28 cellular contexts compared by ENCODE assay signal in the genomic region with DNA sequence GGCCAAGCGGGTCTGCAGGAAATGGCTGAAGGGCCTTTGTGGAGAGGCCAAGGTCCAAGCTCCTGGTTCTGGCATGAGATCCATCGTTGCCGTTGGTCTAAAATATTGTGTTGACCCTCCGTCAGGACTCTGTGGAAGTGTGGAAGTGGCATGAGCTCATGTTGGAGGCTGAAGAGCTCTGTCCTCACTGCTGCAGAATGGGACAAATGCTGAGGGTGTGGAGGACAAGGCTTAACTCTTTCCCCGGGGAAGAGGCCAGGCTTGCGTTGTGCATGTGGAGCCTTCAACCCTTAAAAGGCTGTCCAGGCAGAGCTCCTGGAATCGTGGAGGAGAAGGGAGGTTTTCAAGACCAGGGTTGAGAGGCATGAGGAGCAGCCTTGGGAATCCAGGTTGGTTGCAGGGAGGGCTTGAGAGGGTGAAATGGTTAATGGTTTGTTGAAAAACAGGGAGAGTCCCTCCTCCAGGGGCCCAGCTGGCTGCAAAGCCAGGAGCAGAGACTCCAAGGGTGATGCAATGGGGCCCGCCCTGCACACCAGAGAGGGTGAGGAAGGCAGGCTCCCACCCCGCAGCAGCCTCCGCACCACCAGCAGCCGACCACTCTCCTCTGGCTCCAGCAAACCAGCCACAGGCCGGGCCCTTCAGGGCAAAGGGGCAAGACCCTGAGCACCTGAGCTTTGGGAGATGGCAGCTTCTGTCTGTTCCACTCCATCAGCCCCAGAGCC. TPM values are rescaled to one million over a fixed set of nuclear protein-coding genes. Genes with fewer than 3 reads are reported as not detected.
DNase-seq lines count a peak whose midpoint lies in the region; ATAC-seq and TF ChIP-seq lines count a peak whose summit lies in the region.
"Had no signal": no experiment of that assay in that cellular context is flagged by ENCODE, and none has a peak within 500 bp of the region (broad histone marks: within the 10 kb centered on the region; RNA-seq: fewer than 3 reads in every experiment).

No MANE protein-coding gene starts in this region.

- peaks cover 37 to 57% of the 10 kb centered on the region in 2 donors for H3K27me3 Mint-ChIP-seq in effector memory CD8-positive, alpha-beta T cell

- TF ChIP-seq EP300 in gastroesophageal sphincter (IDR thresholded peaks at IDR 0.05): no peak

- no peak for TF ChIP-seq CTCF in gastroesophageal sphincter (IDR thresholded peaks at IDR 0.05)

- no peak overlapping the region for H3K4me3 Mint-ChIP-seq in effector memory CD8-positive, alpha-beta T cell
- H3K4me3 Mint-ChIP-seq: B cell; mesothelial cell of epicardium; nephron; stimulated activated memory B cell treated with anti-CD40 and anti-IgM and Interleukin-4, amounts not matched to agents 10 μg/mL and 1 μg/mL and 100 μg/mL, for 72 hours had no signal

- no peaks in the 10 kb centered on the region for H3K4me1 Mint-ChIP-seq in effector memory CD8-positive, alpha-beta T cell (ENCODE audit: low read depth in 2 of 2)
- H3K4me1 Mint-ChIP-seq: B cell; stimulated activated memory B cell treated with anti-CD40 and anti-IgM and Interleukin-4, amounts not matched to agents 10 μg/mL and 1 μg/mL and 100 μg/mL, for 72 hours had no signal

- intact Hi-C loops in Right ventricle myocardium inferior (cut with DNase I): no loop called here
- intact Hi-C loops in cardiac septum (cut with DNase I): no loop called here
- intact Hi-C loops in posterior vena cava (cut with DNase I): loop anchor here in 1 of 2 donors (5.0 kb wide), 1 partner anchor 56 kb away; no protein-coding TSS in a partner anchor

- H3K4me1 ChIP-seq in gastroesophageal sphincter: peaks cover 0 to 25% (median 0%) of the 10 kb centered on the region in 3 donors

- ATAC-seq in Right ventricle myocardium inferior (peak; percentile 87), gastroesophageal sphincter (peak; percentile 68), HG03039 (IDR thresholded peaks at IDR 0.05; ENCODE audit: unreplicated experiment) (no peak)
- ATAC-seq in effector memory CD8-positive, alpha-beta T cell (replicated peaks): no peak
- ATAC-seq: stimulated activated memory B cell treated with anti-CD40 and anti-IgM and Interleukin-4, amounts not matched to agents 10 μg/mL and 1 μg/mL and 100 μg/mL, for 72 hours had no signal

- H3K27me3 ChIP-seq in gastroesophageal sphincter: no peaks in the 10 kb centered on the region
- H3K27me3 ChIP-seq: SJCRH30 had no signal

- no peak overlapping the region for H3K4me3 ChIP-seq in gastroesophageal sphincter
- H3K4me3 ChIP-seq: SJCRH30 had no signal

- H3K36me3 Mint-ChIP-seq in effector memory CD8-positive, alpha-beta T cell (ENCODE audit: insufficient read depth): no peaks in the 10 kb centered on the region
- H3K36me3 Mint-ChIP-seq: mesothelial cell of epicardium; stimulated activated memory B cell treated with anti-CD40 and anti-IgM and Interleukin-4, amounts not matched to agents 10 μg/mL and 1 μg/mL and 100 μg/mL, for 72 hours had no signal

- peak; percentile 88 for DNase-seq in Right ventricle myocardium inferior (ENCODE audit: missing footprints)
- DNase-seq in cardiac septum (ENCODE audit: low spot score): no peak
- DNase-seq in posterior vena cava (ENCODE audit: low spot score): peak; percentile 87
- DNase-seq in NCI-H526 treated with DMSO at 0.1 percent for 48 hours (lab: John Stamatoyannopoulos, UW): no peak
- no peak for DNase-seq in NCI-H1092 (lab: John Stamatoyannopoulos, UW)
- no peak for DNase-seq in effector memory CD8-positive, alpha-beta T cell
- DNase-seq: 8988T; activated CD4-positive, alpha-beta T cell treated with anti-CD3 and anti-CD28 coated beads, Interleukin-2, amount 50 U/mL, for 1 hour; activated CD8-positive, alpha-beta memory T cell treated with anti-CD3 and anti-CD28 coated beads, Interleukin-2, amount 50 U/mL, for 48 hours; activated gamma-delta T cell treated with Interleukin-2 at 50 U/mL for 16 hours; amniotic stem cell; COR-L47; dermis blood vessel endothelial cell; foreskin melanocyte; kidney glomerular epithelial cell; NCI-H1436; NCI-H2171 treated with DMSO at 0.1 percent for 48 hours; NCI-H69; OCI-M1; SJCRH30; stimulated activated CD4-positive, alpha-beta T cell treated with anti-CD3 and anti-CD28 coated beads, Interleukin-1b, Interleukin-23, amount 100 ng/mL, for 48 hours had no signal

- no peaks in the 10 kb centered on the region for H3K9me3 Mint-ChIP-seq in effector memory CD8-positive, alpha-beta T cell
- H3K9me3 Mint-ChIP-seq: mesothelial cell of epicardium; nephron; stimulated activated memory B cell treated with anti-CD40 and anti-IgM and Interleukin-4, amounts not matched to agents 10 μg/mL and 1 μg/mL and 100 μg/mL, for 72 hours had no signal

- H3K27ac ChIP-seq in gastroesophageal sphincter: peak overlapping the region in 3 of 4 donors; percentile 19 to 60 (median 60)
- H3K27ac ChIP-seq: parathyroid adenoma, SJCRH30 had no signal

- no peak overlapping the region for H3K27ac Mint-ChIP-seq in effector memory CD8-positive, alpha-beta T cell
- H3K27ac Mint-ChIP-seq: B cell; mesothelial cell of epicardium; nephron; stimulated activated memory B cell treated with anti-CD40 and anti-IgM and Interleukin-4, amounts not matched to agents 10 μg/mL and 1 μg/mL and 100 μg/mL, for 72 hours had no signal

- no peak for TF ChIP-seq POLR2A in gastroesophageal sphincter (IDR thresholded peaks at IDR 0.05)

- no peaks in the 10 kb centered on the region for H3K9me3 ChIP-seq in gastroesophageal sphincter
- H3K9me3 ChIP-seq: SJCRH30 had no signal

- 75 to 100% methylated on average over 2 to 3 of the region's 12 CpGs for WGBS in gastroesophageal sphincter (ENCODE audit: low coverage in 1 of 2), 2 donors

- H3K36me3 ChIP-seq in gastroesophageal sphincter: no peaks in the 10 kb centered on the region
- H3K36me3 ChIP-seq: SJCRH30 had no signal

RNA-seq across cellular contexts. Expression of gene AHCYL1, which starts 6.7 kb away (rescaled TPM):
- total RNA-seq in Right ventricle myocardium inferior: 38.4 TPM
- total RNA-seq in cardiac septum: 53.6 TPM
- total RNA-seq in gastroesophageal sphincter: 100 to 1,000 TPM in 1 of 4 donors, 10 to 100 TPM in 3; 82.6 to 102 (median 92.4) TPM
- 10 to 100 TPM; 64.9 to 67.3 TPM for total RNA-seq in posterior vena cava

RNA-seq across cellular contexts. Expression of gene STRIP1, which starts 56.6 kb away (rescaled TPM):
- total RNA-seq in Right ventricle myocardium inferior: 17.8 TPM
- 23.8 TPM for total RNA-seq in cardiac septum
- total RNA-seq in gastroesophageal sphincter: 10 to 100 TPM; 29.3 to 46.9 (median 35.9) TPM
- 10 to 100 TPM; 27.2 to 29.8 TPM for total RNA-seq in posterior vena cava

Comparison
In these comparisons a context has a peak if more than half of its experiments do, and no peak if none do; other contexts are left out.
1. DNase-seq: peak in Right ventricle myocardium inferior (single experiment) and posterior vena cava (single experiment); none in cardiac septum (single experiment), NCI-H526 treated with DMSO at 0.1 percent for 48 hours (single experiment), NCI-H1092 (single experiment) and effector memory CD8-positive, alpha-beta T cell (0 of 3).
2. ATAC-seq: peak in Right ventricle myocardium inferior (single experiment) and gastroesophageal sphincter (single experiment); none in HG03039 (single experiment) and effector memory CD8-positive, alpha-beta T cell (single experiment).